Comparison of ENCODE assay signal across 26 cellular contexts in genomic region chr11:15878756-15879155, GRCh38.
"Had no signal": no experiment of that assay in that cellular context is flagged by ENCODE, and none has a peak within 500 bp of the region (broad histone marks: within the 10 kb centered on the region; RNA-seq: fewer than 3 reads in every experiment).

No MANE protein-coding gene starts in this region.

- H3K4me3 ChIP-seq: gastrocnemius medialis, lung, mucosa of descending colon, right atrium auricular region, skin epidermis, spleen, testis, tibial nerve, upper lobe of left lung had no signal

- DNase-seq: cortex of kidney; effector memory CD8-positive, alpha-beta T cell; gastrocnemius medialis; head of caudate nucleus; mesenchymal stem cell; mucosa of descending colon; naive B cell; spleen; stimulated activated CD4-positive, alpha-beta T cell treated with anti-CD3 and anti-CD28 coated beads, Interleukin-4, amount 100 ng/mL, for 4 hours; stimulated activated naive CD8-positive, alpha-beta T cell treated with anti-CD3 and anti-CD28 coated beads, Interleukin-15, Interleukin-2, amounts not matched to agents 100 U/mL and 50 U/mL, for 24 hours; substantia nigra; testis; upper lobe of left lung had no signal

- FAIRE-seq: keratinocyte, urothelium cell line had no signal

- H3K27me3 ChIP-seq: gastrocnemius medialis, right atrium auricular region, spleen, testis, tibial nerve, upper lobe of left lung had no signal

- H3K4me3 Mint-ChIP-seq: effector memory CD8-positive, alpha-beta T cell; mesothelial cell of epicardium; naive B cell; natural killer cell treated with Interleukin-12 subunit alpha and Interleukin-12 subunit beta and Interleukin-15 and Interleukin-18, amount 100 ng/mL, for 72 hours; neural crest cell; stimulated activated memory B cell treated with anti-CD40 and anti-IgM and Interleukin-4, amounts not matched to agents 10 μg/mL and 1 μg/mL and 100 μg/mL, for 72 hours had no signal

- H3K4me1 ChIP-seq: gastrocnemius medialis, parathyroid adenoma, spleen, testis, upper lobe of left lung had no signal

- H3K9me3 Mint-ChIP-seq: stimulated activated memory B cell treated with anti-CD40 and anti-IgM and Interleukin-4, amounts not matched to agents 10 μg/mL and 1 μg/mL and 100 μg/mL, for 72 hours had no signal

- H3K9me3 ChIP-seq: gastrocnemius medialis, mucosa of descending colon, right atrium auricular region, spleen, testis, tibial nerve, upper lobe of left lung had no signal

- ATAC-seq: effector memory CD8-positive, alpha-beta T cell; gastrocnemius medialis; left lobe of liver; mucosa of descending colon; stimulated activated memory B cell treated with anti-CD40 and anti-IgM and Interleukin-4, amounts not matched to agents 10 μg/mL and 1 μg/mL and 100 μg/mL, for 72 hours; stimulated activated naive CD8-positive, alpha-beta T cell treated with anti-CD3 and anti-CD28 coated beads, Interleukin-15, Interleukin-2, amounts not matched to agents 100 U/mL and 50 U/mL, for 24 hours had no signal

- H3K27ac Mint-ChIP-seq: effector memory CD8-positive, alpha-beta T cell; mesothelial cell of epicardium; natural killer cell treated with Interleukin-12 subunit alpha and Interleukin-12 subunit beta and Interleukin-15 and Interleukin-18, amount 100 ng/mL, for 72 hours; progenitor cell of endocrine pancreas; stimulated activated memory B cell treated with anti-CD40 and anti-IgM and Interleukin-4, amounts not matched to agents 10 μg/mL and 1 μg/mL and 100 μg/mL, for 72 hours had no signal

- H3K79me2 ChIP-seq: parathyroid adenoma had no signal

- H3K27ac ChIP-seq: gastrocnemius medialis, parathyroid adenoma, right atrium auricular region, skin epidermis, spleen, testis, tibial nerve, upper lobe of left lung had no signal

- H2AFZ ChIP-seq: parathyroid adenoma had no signal

- H3K4me1 Mint-ChIP-seq: naive B cell; stimulated activated memory B cell treated with anti-CD40 and anti-IgM and Interleukin-4, amounts not matched to agents 10 μg/mL and 1 μg/mL and 100 μg/mL, for 72 hours had no signal

- H3K27me3 Mint-ChIP-seq: effector memory CD8-positive, alpha-beta T cell; natural killer cell treated with Interleukin-12 subunit alpha and Interleukin-12 subunit beta and Interleukin-15 and Interleukin-18, amount 100 ng/mL, for 72 hours; stimulated activated memory B cell treated with anti-CD40 and anti-IgM and Interleukin-4, amounts not matched to agents 10 μg/mL and 1 μg/mL and 100 μg/mL, for 72 hours had no signal

- H3K36me3 Mint-ChIP-seq: mesothelial cell of epicardium; naive B cell; natural killer cell treated with Interleukin-12 subunit alpha and Interleukin-12 subunit beta and Interleukin-15 and Interleukin-18, amount 100 ng/mL, for 72 hours; stimulated activated memory B cell treated with anti-CD40 and anti-IgM and Interleukin-4, amounts not matched to agents 10 μg/mL and 1 μg/mL and 100 μg/mL, for 72 hours had no signal

- H3K36me3 ChIP-seq: gastrocnemius medialis, right atrium auricular region, spleen, tibial nerve, upper lobe of left lung had no signal

- H3K9ac ChIP-seq: parathyroid adenoma had no signal
